Comparison of ENCODE assay signal across 18 cellular contexts in genomic region chr2:26463252-26464207, GRCh38. TPM values are rescaled to one million over a fixed set of nuclear protein-coding genes. Genes with fewer than 3 reads are reported as not detected.
A peak's percentile ranks its signal among the peaks of the same experiment; 100 is the strongest.
DNase-seq lines count a peak whose midpoint lies in the region; ATAC-seq and TF ChIP-seq lines count a peak whose summit lies in the region.
"Had no signal": no experiment of that assay in that cellular context is flagged by ENCODE, and none has a peak within 500 bp of the region (broad histone marks: within the 10 kb centered on the region; RNA-seq: fewer than 3 reads in every experiment).

No MANE protein-coding gene starts in this region.

- POLR2A ChIA-PET in WTC11 (lab: Charles Lee) = interaction anchor here (0.6 to 1.0 kb wide), 2 partner anchors 41 to 118 kb away, joined by 3 to 4 read pairs; partner anchors contain the start of gene SELENOI

- TF ChIP-seq CTCF in WTC11 (IDR thresholded peaks at IDR 0.05) (no peak), gastroesophageal sphincter (IDR thresholded peaks at IDR 0.05) (no peak)

- peaks cover 12% of the 10 kb centered on the region for H3K4me1 Mint-ChIP-seq in WTC11

- no peaks in the 10 kb centered on the region for H3K27me3 ChIP-seq in aorta (ENCODE audit: control insufficient read depth in 1 of 2, insufficient read depth in 2 of 2, low read length in 1 of 2)
- H3K27me3 ChIP-seq in gastroesophageal sphincter = no peaks in the 10 kb centered on the region

- H3K36me3 Mint-ChIP-seq in WTC11 = no peaks in the 10 kb centered on the region
- H3K36me3 Mint-ChIP-seq: type B pancreatic cell had no signal

- H3K4me3 Mint-ChIP-seq in WTC11 = no peak overlapping the region
- H3K4me3 Mint-ChIP-seq: activated T-cell treated with anti-CD3 and anti-CD28 coated beads, Interleukin-2, amount 50 U/mL, for 24 hours; stimulated activated effector memory CD8-positive, alpha-beta T cell treated with anti-CD3 and anti-CD28 coated beads, Interleukin-12 subunit alpha, Interleukin-12 subunit beta, amount 100 ng/mL, for 72 hours; type B pancreatic cell had no signal

- peak; percentile 40 for DNase-seq in Right ventricle myocardium superior
- no peak for DNase-seq in left cardiac atrium
- peak; percentile 16 for DNase-seq in WTC11 (ENCODE audit: low spot score)
- DNase-seq in kidney tubule cell (ENCODE audit: low spot score) = peak; percentile 29
- DNase-seq in aorta = peak; percentile 35 to 76
- no peak for DNase-seq in stimulated activated CD4-positive, alpha-beta T cell treated with anti-CD3 and anti-CD28 coated beads, Interleukin-2, amount 100 ng/mL, for 24 hours
- DNase-seq in COLO668 (lab: John Stamatoyannopoulos, UW; ENCODE audit: unreplicated experiment) = no peak
- DNase-seq: activated CD4-positive, alpha-beta T cell treated with anti-CD3 and anti-CD28 coated beads, Interleukin-2, amount 50 U/mL, for 1 hour; activated T-cell treated with anti-CD3 and anti-CD28 coated beads, Interleukin-2, amount 50 U/mL, for 24 hours; cerebellar nuclear complex; NCI-H1417 treated with DMSO at 0.1 percent for 48 hours; NCI-H226 had no signal

- H3K4me3 ChIP-seq in aorta (ENCODE audit: low read length in 2 of 2) (no peak overlapping the region), gastroesophageal sphincter (no peak overlapping the region)
- H3K4me3 ChIP-seq: SJCRH30 had no signal

- no peaks in the 10 kb centered on the region for H3K36me3 ChIP-seq in aorta (ENCODE audit: control insufficient read depth in 1 of 2, insufficient read depth in 2 of 2, low read length in 1 of 2)
- no peaks in the 10 kb centered on the region for H3K36me3 ChIP-seq in gastroesophageal sphincter
- H3K36me3 ChIP-seq: SJCRH30 had no signal

- H3K27me3 Mint-ChIP-seq in WTC11 (ENCODE audit: low read depth) = no peaks in the 10 kb centered on the region; the same call in 1 of the 2 replicates
- H3K27me3 Mint-ChIP-seq: activated T-cell treated with anti-CD3 and anti-CD28 coated beads, Interleukin-2, amount 50 U/mL, for 24 hours; type B pancreatic cell had no signal

- CTCF ChIA-PET in WTC11 (lab: Charles Lee) = interaction anchor here (0.9 to 1.3 kb wide), 5 partner anchors 9 to 219 kb away, joined by 3 to 6 read pairs (median 3); partner anchors contain the start of genes HADHA, HADHB and OTOF

- ATAC-seq in Right ventricle myocardium superior (ENCODE audit: poor library complexity) (no peak), left cardiac atrium (no peak), WTC11 (peak; percentile 59), aorta (ENCODE audit: low FRiP score) (no peak), gastroesophageal sphincter (no peak)
- ATAC-seq: stimulated activated effector memory CD8-positive, alpha-beta T cell treated with anti-CD3 and anti-CD28 coated beads, Interleukin-12 subunit alpha, Interleukin-12 subunit beta, amount 100 ng/mL, for 72 hours had no signal

- H3K9me3 ChIP-seq in aorta (ENCODE audit: control insufficient read depth, low read length) = no peaks in the 10 kb centered on the region
- no peaks in the 10 kb centered on the region for H3K9me3 ChIP-seq in gastroesophageal sphincter
- H3K9me3 ChIP-seq: SJCRH30 had no signal

- no peak for TF ChIP-seq EP300 in gastroesophageal sphincter (IDR thresholded peaks at IDR 0.05)

- no peak for TF ChIP-seq POLR2A in gastroesophageal sphincter (IDR thresholded peaks at IDR 0.05)

- 95 to 96% methylated on average over 25 of the region's 25 CpGs for WGBS in aorta, 2 donors
- 90% methylated on average over 6 of the region's 25 CpGs; no CpG with 5 or more reads in 1 of the 2 donors for WGBS in gastroesophageal sphincter (ENCODE audit: low coverage in 1 of 2), 2 donors

- H3K27ac Mint-ChIP-seq in WTC11 = peak overlapping the region; percentile 11; the same call in 1 of the 2 replicates
- H3K27ac Mint-ChIP-seq: activated T-cell treated with anti-CD3 and anti-CD28 coated beads, Interleukin-2, amount 50 U/mL, for 24 hours; stimulated activated effector memory CD8-positive, alpha-beta T cell treated with anti-CD3 and anti-CD28 coated beads, Interleukin-12 subunit alpha, Interleukin-12 subunit beta, amount 100 ng/mL, for 72 hours; type B pancreatic cell had no signal

- intact Hi-C loops in Right ventricle myocardium superior (cut with DNase I) (no loop called here), left cardiac atrium (cut with DNase I) (no loop called here), aorta (cut with DNase I) (no loop called here)

- H3K9me3 Mint-ChIP-seq in WTC11 = peaks cover 2% of the 10 kb centered on the region; the same call in 1 of the 2 replicates
- H3K9me3 Mint-ChIP-seq: activated T-cell treated with anti-CD3 and anti-CD28 coated beads, Interleukin-2, amount 50 U/mL, for 24 hours; stimulated activated effector memory CD8-positive, alpha-beta T cell treated with anti-CD3 and anti-CD28 coated beads, Interleukin-12 subunit alpha, Interleukin-12 subunit beta, amount 100 ng/mL, for 72 hours; type B pancreatic cell had no signal

- H3K4me1 ChIP-seq in aorta (ENCODE audit: control insufficient read depth in 1 of 2, insufficient read depth in 2 of 2, low read length in 2 of 2) (no peaks in the 10 kb centered on the region), gastroesophageal sphincter (no peaks in the 10 kb centered on the region)
- H3K4me1 ChIP-seq: SJCRH30 had no signal

- no peak overlapping the region for H3K27ac ChIP-seq in aorta (ENCODE audit: low read depth in 1 of 2, low read length in 2 of 2)
- H3K27ac ChIP-seq in gastroesophageal sphincter = no peak overlapping the region
- H3K27ac ChIP-seq: SJCRH30 had no signal

TF ChIP-seq in WTC11, 78 proteins besides CTCF, POLR2A, EP300 and RAD21 (continues in another document):
- TF ChIP-seq GABPB1 (CRISPR knock-in tag; IDR thresholded peaks at IDR 0.05) = peak; percentile 60
- TF ChIP-seq ZNF232 (CRISPR knock-in tag; IDR thresholded peaks at IDR 0.05) = no peak
- no peak for TF ChIP-seq JAZF1 (CRISPR knock-in tag; IDR thresholded peaks at IDR 0.05)
- peak; percentile 23; the same call in 1 of the 2 replicates for TF ChIP-seq ZNF532 (CRISPR knock-in tag; IDR thresholded peaks at IDR 0.05; ENCODE audit: borderline replicate concordance)
- TF ChIP-seq ZNF416 (CRISPR knock-in tag; IDR thresholded peaks at IDR 0.05) = no peak
- TF ChIP-seq HMGXB4 (CRISPR knock-in tag; IDR thresholded peaks at IDR 0.05) = 0 out of 2 replicates have a peak, but pooled peaks have one; percentile 21

RNA-seq across cellular contexts. Expression of gene OTOF, which starts 14.4 kb away (rescaled TPM):
- total RNA-seq in Right ventricle myocardium superior (not detected), left cardiac atrium (under 1 TPM in 1 of 2 donors, not detected in 1; 0.18 TPM), WTC11 (2021) (0.05 to 0.26 TPM (median 0.07 TPM) in 3 replicates), aorta (under 1 TPM; 0.06 to 0.24 TPM), gastroesophageal sphincter (under 1 TPM in 2 of 4 donors, not detected in 2; under 0.01 to 0.35 TPM)
- not detected for polyA plus RNA-seq in aorta
- total RNA-seq: Calu3 had no signal
- polyA plus RNA-seq: AG04450 had no signal

Comparison
In these comparisons a context has a peak if more than half of its experiments do, and no peak if none do; other contexts are left out.
1. DNase-seq: peak in Right ventricle myocardium superior (single experiment), WTC11 (single experiment), kidney tubule cell (single experiment) and aorta (2 of 2); none in left cardiac atrium (single experiment), stimulated activated CD4-positive, alpha-beta T cell treated with anti-CD3 and anti-CD28 coated beads, Interleukin-2, amount 100 ng/mL, for 24 hours (0 of 2) and COLO668 (single experiment).